In the genomic region with DNA sequence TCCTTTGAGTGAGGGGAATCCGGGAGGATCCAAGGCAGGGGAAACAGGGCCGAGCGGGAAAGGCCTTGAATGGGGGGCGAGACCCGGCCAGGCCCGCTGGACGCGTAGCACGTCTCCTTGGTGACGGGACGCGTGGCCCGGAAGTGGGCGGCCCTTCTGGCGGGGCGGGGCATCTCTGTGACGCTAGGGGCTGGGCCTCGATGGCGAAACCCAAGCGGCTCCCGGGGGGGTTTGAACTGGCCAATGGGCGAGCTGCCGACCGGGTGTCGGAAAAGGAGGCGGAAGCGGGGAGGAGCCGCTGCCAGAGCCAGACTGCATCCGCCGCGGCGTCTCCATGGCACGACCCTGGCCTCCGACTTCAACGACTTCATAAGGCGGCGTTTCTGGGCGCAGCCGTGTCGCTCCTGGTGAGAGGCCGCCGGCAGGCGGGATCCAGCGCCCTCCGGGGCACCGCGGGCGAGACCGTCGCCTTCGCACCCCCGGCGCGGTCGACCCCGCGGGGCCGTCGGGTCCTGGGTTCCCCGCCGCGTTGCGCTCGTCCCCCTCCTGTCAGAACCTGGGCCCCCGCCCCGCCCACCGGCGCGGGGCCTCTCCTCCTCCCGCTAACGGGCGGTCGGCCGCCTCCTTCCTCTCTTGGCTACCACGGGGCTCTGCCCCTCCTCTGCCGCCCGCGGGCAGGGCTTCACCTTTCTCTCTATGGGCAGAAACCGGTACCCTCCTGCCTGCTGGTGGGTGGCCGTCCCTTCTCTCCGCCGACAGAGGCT, we compare ENCODE assay signal across 1 cellular context.
A peak's percentile ranks its signal among the peaks of the same experiment; 100 is the strongest.
TF ChIP-seq lines count a peak whose summit lies in the region.

A gene (plus strand): TSS at position 158 of the 764 bp plus-strand sequence. CDS start 86 bp downstream, at position 244.

TF ChIP-seq in HepG2, 621 proteins besides CTCF, POLR2A, EP300 and RAD21 (continued from another document):
- TF ChIP-seq, protein P1, sequence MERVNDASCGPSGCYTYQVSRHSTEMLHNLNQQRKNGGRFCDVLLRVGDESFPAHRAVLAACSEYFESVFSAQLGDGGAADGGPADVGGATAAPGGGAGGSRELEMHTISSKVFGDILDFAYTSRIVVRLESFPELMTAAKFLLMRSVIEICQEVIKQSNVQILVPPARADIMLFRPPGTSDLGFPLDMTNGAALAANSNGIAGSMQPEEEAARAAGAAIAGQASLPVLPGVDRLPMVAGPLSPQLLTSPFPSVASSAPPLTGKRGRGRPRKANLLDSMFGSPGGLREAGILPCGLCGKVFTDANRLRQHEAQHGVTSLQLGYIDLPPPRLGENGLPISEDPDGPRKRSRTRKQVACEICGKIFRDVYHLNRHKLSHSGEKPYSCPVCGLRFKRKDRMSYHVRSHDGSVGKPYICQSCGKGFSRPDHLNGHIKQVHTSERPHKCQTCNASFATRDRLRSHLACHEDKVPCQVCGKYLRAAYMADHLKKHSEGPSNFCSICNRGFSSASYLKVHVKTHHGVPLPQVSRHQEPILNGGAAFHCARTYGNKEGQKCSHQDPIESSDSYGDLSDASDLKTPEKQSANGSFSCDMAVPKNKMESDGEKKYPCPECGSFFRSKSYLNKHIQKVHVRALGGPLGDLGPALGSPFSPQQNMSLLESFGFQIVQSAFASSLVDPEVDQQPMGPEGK (CRISPR knock-in tag; IDR thresholded peaks at IDR 0.05), result peak; percentile 87
- TF ChIP-seq ZFX (CRISPR knock-in tag; IDR thresholded peaks at IDR 0.05; ENCODE audit: low read depth) (peak; percentile 97), ELF3 (CRISPR knock-in tag; IDR thresholded peaks at IDR 0.05) (peak; percentile 73; the same call in 1 of the 2 replicates), ZNF879 (CRISPR knock-in tag; IDR thresholded peaks at IDR 0.05) (no peak), NRL (CRISPR knock-in tag; IDR thresholded peaks at IDR 0.05; ENCODE audit: borderline replicate concordance) (0 out of 2 replicates have a peak, but pooled peaks have one; percentile 26), SPEN (CRISPR knock-in tag; IDR thresholded peaks at IDR 0.05; ENCODE audit: low read depth) (peak; percentile 72), KDM5A (IDR thresholded peaks at IDR 0.05; ENCODE audit: borderline replicate concordance, low read length) (peak; percentile 15; the same call in 1 of the 2 replicates), ETV5 (CRISPR knock-in tag; IDR thresholded peaks at IDR 0.05; ENCODE audit: borderline replicate concordance) (peak; percentile 90), HDAC1 (CRISPR knock-in tag; IDR thresholded peaks at IDR 0.05) (peak; percentile 97), MIXL1 (CRISPR knock-in tag; IDR thresholded peaks at IDR 0.05) (0 out of 2 replicates have a peak, but pooled peaks have one; percentile 13), MYNN (CRISPR knock-in tag; IDR thresholded peaks at IDR 0.05; ENCODE audit: low read depth) (no peak), HIVEP1 (CRISPR knock-in tag; IDR thresholded peaks at IDR 0.05) (no peak), ZNF883 (CRISPR knock-in tag; IDR thresholded peaks at IDR 0.05; ENCODE audit: not compliant biosample characterization) (peak; percentile 22), CCDC6 (CRISPR knock-in tag; IDR thresholded peaks at IDR 0.05) (peak; percentile 83), REPIN1 (CRISPR knock-in tag; IDR thresholded peaks at IDR 0.05; ENCODE audit: borderline replicate concordance, low read depth) (peak; percentile 38; the same call in 1 of the 2 replicates), NR2F2 (IDR thresholded peaks at IDR 0.05; ENCODE audit: borderline replicate concordance, low read depth) (peak; percentile 21; the same call in 1 of the 2 replicates), MXD4 (CRISPR knock-in tag; IDR thresholded peaks at IDR 0.05) (peak; percentile 87), ZNF382 (CRISPR knock-in tag; IDR thresholded peaks at IDR 0.05; ENCODE audit: borderline replicate concordance) (no peak), SMAD3 (CRISPR knock-in tag; IDR thresholded peaks at IDR 0.05) (peak; percentile 66), TBP (CRISPR knock-in tag; IDR thresholded peaks at IDR 0.05) (0 out of 2 replicates have a peak, but pooled peaks have one; percentile 34)
- TF ChIP-seq, protein P2, sequence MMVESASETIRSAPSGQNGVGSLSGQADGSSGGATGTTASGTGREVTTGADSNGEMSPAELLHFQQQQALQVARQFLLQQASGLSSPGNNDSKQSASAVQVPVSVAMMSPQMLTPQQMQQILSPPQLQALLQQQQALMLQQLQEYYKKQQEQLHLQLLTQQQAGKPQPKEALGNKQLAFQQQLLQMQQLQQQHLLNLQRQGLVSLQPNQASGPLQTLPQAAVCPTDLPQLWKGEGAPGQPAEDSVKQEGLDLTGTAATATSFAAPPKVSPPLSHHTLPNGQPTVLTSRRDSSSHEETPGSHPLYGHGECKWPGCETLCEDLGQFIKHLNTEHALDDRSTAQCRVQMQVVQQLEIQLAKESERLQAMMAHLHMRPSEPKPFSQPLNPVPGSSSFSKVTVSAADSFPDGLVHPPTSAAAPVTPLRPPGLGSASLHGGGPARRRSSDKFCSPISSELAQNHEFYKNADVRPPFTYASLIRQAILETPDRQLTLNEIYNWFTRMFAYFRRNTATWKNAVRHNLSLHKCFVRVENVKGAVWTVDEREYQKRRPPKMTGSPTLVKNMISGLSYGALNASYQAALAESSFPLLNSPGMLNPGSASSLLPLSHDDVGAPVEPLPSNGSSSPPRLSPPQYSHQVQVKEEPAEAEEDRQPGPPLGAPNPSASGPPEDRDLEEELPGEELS (CRISPR knock-in tag; IDR thresholded peaks at IDR 0.05), result no peak
- TF ChIP-seq, protein P3, sequence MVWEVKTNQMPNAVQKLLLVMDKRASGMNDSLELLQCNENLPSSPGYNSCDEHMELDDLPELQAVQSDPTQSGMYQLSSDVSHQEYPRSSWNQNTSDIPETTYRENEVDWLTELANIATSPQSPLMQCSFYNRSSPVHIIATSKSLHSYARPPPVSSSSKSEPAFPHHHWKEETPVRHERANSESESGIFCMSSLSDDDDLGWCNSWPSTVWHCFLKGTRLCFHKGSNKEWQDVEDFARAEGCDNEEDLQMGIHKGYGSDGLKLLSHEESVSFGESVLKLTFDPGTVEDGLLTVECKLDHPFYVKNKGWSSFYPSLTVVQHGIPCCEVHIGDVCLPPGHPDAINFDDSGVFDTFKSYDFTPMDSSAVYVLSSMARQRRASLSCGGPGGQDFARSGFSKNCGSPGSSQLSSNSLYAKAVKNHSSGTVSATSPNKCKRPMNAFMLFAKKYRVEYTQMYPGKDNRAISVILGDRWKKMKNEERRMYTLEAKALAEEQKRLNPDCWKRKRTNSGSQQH (CRISPR knock-in tag; IDR thresholded peaks at IDR 0.05; ENCODE audit: low read depth), result peak; percentile 99
- TF ChIP-seq, protein P4, sequence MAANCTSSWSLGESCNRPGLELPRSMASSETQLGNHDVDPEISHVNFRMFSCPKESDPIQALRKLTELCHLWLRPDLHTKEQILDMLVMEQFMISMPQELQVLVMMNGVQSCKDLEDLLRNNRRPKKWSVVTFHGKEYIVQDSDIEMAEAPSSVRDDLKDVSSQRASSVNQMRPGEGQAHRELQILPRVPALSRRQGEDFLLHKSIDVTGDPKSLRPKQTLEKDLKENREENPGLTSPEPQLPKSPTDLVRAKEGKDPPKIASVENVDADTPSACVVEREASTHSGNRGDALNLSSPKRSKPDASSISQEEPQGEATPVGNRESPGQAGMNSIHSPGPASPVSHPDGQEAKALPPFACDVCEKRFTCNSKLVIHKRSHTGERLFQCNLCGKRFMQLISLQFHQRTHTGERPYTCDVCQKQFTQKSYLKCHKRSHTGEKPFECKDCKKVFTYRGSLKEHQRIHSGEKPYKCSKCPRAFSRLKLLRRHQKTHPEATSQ (CRISPR knock-in tag; IDR thresholded peaks at IDR 0.05; ENCODE audit: borderline replicate concordance), result no peak
- TF ChIP-seq, protein P5, sequence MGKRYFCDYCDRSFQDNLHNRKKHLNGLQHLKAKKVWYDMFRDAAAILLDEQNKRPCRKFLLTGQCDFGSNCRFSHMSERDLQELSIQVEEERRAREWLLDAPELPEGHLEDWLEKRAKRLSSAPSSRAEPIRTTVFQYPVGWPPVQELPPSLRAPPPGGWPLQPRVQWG (CRISPR knock-in tag; IDR thresholded peaks at IDR 0.05; ENCODE audit: borderline replicate concordance, low read depth), result no peak
- TF ChIP-seq, protein P6, sequence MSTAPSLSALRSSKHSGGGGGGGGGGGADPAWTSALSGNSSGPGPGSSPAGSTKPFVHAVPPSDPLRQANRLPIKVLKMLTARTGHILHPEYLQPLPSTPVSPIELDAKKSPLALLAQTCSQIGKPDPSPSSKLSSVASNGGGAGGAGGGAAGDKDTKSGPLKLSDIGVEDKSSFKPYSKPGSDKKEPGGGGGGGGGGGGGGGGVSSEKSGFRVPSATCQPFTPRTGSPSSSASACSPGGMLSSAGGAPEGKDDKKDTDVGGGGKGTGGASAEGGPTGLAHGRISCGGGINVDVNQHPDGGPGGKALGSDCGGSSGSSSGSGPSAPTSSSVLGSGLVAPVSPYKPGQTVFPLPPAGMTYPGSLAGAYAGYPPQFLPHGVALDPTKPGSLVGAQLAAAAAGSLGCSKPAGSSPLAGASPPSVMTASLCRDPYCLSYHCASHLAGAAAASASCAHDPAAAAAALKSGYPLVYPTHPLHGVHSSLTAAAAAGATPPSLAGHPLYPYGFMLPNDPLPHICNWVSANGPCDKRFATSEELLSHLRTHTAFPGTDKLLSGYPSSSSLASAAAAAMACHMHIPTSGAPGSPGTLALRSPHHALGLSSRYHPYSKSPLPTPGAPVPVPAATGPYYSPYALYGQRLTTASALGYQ (CRISPR knock-in tag; IDR thresholded peaks at IDR 0.05), result peak; percentile 40; the same call in 1 of the 2 replicates
- TF ChIP-seq, protein P7, sequence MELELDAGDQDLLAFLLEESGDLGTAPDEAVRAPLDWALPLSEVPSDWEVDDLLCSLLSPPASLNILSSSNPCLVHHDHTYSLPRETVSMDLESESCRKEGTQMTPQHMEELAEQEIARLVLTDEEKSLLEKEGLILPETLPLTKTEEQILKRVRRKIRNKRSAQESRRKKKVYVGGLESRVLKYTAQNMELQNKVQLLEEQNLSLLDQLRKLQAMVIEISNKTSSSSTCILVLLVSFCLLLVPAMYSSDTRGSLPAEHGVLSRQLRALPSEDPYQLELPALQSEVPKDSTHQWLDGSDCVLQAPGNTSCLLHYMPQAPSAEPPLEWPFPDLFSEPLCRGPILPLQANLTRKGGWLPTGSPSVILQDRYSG (CRISPR knock-in tag; IDR thresholded peaks at IDR 0.05), result no peak
